ENCODE assay signal across 9 cellular contexts in the genomic region with DNA sequence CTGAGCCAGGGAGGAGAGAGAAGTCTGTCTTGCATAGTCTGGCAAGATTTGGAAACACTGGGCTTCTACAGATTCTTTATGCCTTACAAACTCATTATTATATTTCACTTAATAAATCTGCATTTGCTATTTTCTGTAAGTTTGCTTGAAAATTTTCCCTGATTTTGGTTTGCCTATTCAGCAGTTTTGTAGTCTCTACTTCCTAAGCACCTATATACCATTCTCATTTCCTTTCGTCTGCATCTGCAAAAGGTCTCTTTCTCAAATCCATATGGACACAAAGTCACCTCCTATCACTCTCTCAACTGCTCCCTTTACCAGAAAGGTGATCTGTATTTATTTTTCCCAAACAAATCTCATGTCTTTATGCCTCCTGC. TPM values are rescaled to one million over a fixed set of nuclear protein-coding genes. Genes with fewer than 3 reads are reported as not detected.
"Had no signal": no experiment of that assay in that cellular context is flagged by ENCODE, and none has a peak within 500 bp of the region (broad histone marks: within the 10 kb centered on the region; RNA-seq: fewer than 3 reads in every experiment).

No MANE protein-coding gene starts in this region.

- H3K4me2 ChIP-seq: GM23338, KMS-11 had no signal

- H3K27ac Mint-ChIP-seq: GM23338, H9 had no signal

- H3K9me3 Mint-ChIP-seq: GM23338, H9 had no signal

- DNase-seq: H9, HCEC 1CT, KBM-7 had no signal

- H3K27ac ChIP-seq: KMS-11 had no signal

- ATAC-seq: GM23338 had no signal

- H2AFZ ChIP-seq: GM23338 had no signal

- FAIRE-seq: H1, H54, HTR-8/SVneo had no signal

- H3K4me3 Mint-ChIP-seq: GM23338, H9 had no signal

- H3K4me1 Mint-ChIP-seq: GM23338, H9 had no signal

- H3K4me3 ChIP-seq: GM23338 had no signal

- H3K9ac ChIP-seq: KMS-11 had no signal

RNA-seq across cellular contexts. Expression of gene FGF10, which starts 27.6 kb away (rescaled TPM):
- total RNA-seq: H9, HT-29 had no signal
